1 cellular context compared by ENCODE assay signal in the genomic region with DNA sequence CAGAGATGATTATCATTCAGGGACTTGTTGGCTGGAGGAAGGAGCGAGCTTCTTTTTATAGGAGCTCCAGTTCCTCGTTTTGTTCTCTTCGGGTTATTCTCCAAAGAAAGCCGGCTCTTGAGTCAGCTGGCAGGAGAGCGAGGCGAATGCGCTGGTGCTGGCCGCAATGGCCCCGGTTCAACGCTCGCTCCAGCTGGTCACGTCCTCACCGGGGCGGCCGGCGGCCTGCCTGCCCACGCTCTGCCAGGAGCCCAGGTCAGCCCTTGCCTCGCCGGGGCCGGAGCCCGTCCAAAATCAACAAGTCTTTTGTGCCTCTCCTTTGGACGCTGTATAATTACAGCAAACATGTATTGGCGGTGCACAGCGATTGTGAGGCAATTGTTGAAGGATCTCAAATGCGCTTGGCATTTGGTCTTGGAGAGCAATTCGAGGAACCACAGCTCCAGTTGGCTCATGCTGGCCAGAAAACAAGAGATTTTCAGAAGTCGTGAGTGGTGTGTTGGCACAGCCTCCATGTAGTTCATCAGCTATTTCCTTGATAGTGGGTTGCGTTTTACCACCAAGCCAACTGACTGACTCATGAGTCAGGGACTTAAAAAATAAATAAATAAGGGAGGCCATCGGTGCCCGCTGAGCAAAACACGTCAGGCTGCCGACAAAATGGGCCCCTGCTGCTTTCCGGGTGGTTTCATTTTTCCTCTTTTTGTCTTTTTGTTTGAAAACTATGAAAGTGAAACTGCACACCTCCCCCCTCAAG.
TF ChIP-seq lines count a peak whose summit lies in the region.

No MANE protein-coding gene starts in this region.

TF ChIP-seq in IMR-90, 13 proteins besides CTCF, POLR2A, EP300 and RAD21 (continued from another document):
- TF ChIP-seq, protein P1, sequence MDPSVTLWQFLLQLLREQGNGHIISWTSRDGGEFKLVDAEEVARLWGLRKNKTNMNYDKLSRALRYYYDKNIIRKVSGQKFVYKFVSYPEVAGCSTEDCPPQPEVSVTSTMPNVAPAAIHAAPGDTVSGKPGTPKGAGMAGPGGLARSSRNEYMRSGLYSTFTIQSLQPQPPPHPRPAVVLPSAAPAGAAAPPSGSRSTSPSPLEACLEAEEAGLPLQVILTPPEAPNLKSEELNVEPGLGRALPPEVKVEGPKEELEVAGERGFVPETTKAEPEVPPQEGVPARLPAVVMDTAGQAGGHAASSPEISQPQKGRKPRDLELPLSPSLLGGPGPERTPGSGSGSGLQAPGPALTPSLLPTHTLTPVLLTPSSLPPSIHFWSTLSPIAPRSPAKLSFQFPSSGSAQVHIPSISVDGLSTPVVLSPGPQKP (IDR thresholded peaks at IDR 0.05; ENCODE audit: borderline replicate concordance, low read depth, low read length): no peak
- peak; percentile 34 for TF ChIP-seq BHLHE40 (IDR thresholded peaks at IDR 0.05; ENCODE audit: low read depth, low read length)
- no peak for TF ChIP-seq NFE2L2 (IDR thresholded peaks at IDR 0.05; ENCODE audit: low read depth, low read length)
- no peak for TF ChIP-seq SMC3 (IDR thresholded peaks at IDR 0.05; ENCODE audit: low read depth, low read length)
- TF ChIP-seq RFX5 (IDR thresholded peaks at IDR 0.05; ENCODE audit: low read depth, low read length): no peak
- no peak for TF ChIP-seq MXI1 (IDR thresholded peaks at IDR 0.05; ENCODE audit: borderline replicate concordance, low read depth, low read length)
- TF ChIP-seq CEBPB (IDR thresholded peaks at IDR 0.05; ENCODE audit: low read depth, low read length): peak; percentile 83
- TF ChIP-seq MAZ (IDR thresholded peaks at IDR 0.05; ENCODE audit: borderline replicate concordance, low read depth, low read length): no peak
- TF ChIP-seq RCOR1 (IDR thresholded peaks at IDR 0.05; ENCODE audit: insufficient replicate concordance, low read length): peak; percentile 29
